ENCODE assay signal across 12 cellular contexts in genomic region chr20:62838511-62838910, GRCh38. TPM values are rescaled to one million over a fixed set of nuclear protein-coding genes. Genes with fewer than 3 reads are reported as not detected.
DNase-seq lines count a peak whose midpoint lies in the region; ATAC-seq, FAIRE-seq and TF ChIP-seq lines count a peak whose summit lies in the region.
"Had no signal": no experiment of that assay in that cellular context is flagged by ENCODE, and none has a peak within 500 bp of the region (broad histone marks: within the 10 kb centered on the region; RNA-seq: fewer than 3 reads in every experiment).

No MANE protein-coding gene starts in this region.

- H3K27ac ChIP-seq in OCI-LY1 (ENCODE audit: low read depth, low read length, poor library complexity, severe bottlenecking): peak overlapping the region; percentile 97
- peak overlapping the region; percentile 87 to 92 for H3K27ac ChIP-seq in small intestine (ENCODE audit: low read depth in 1 of 2, low read length in 1 of 2)

- no peaks in the 10 kb centered on the region for H3F3A ChIP-seq in OCI-LY1 (ENCODE audit: insufficient read depth, low read length)

- H3K4me3 ChIP-seq in OCI-LY1 (ENCODE audit: low read depth, low read length, poor library complexity, severe bottlenecking) (peak overlapping the region; percentile 46), small intestine (ENCODE audit: low read depth in 1 of 2, low read length in 2 of 2) (no peak overlapping the region)
- H3K4me3 ChIP-seq: breast epithelium had no signal

- no peak for FAIRE-seq in small intestine (lab: Jason Lieb, UNC)
- FAIRE-seq: G401.6, H54 had no signal

- H2AFZ ChIP-seq in OCI-LY1 (ENCODE audit: low read length): no peak overlapping the region

- ATAC-seq in HG02798 (IDR thresholded peaks at IDR 0.05; ENCODE audit: poor library complexity, unreplicated experiment) (peak; percentile 58), GM19455 (IDR thresholded peaks at IDR 0.05; ENCODE audit: unreplicated experiment) (no peak)

- no peak for TF ChIP-seq POLR2A in erythroblast (IDR thresholded peaks at IDR 0.05; ENCODE audit: low read length)

- no peaks in the 10 kb centered on the region for H3K79me2 ChIP-seq in OCI-LY1 (ENCODE audit: insufficient read depth, low read length)

- H3K9me2 ChIP-seq in OCI-LY1 (ENCODE audit: low read depth, low read length): no peaks in the 10 kb centered on the region

- peaks cover 11% of the 10 kb centered on the region; the same call in 1 of the 2 replicates for H3K36me3 ChIP-seq in OCI-LY1 (ENCODE audit: insufficient read depth, low read length)
- no peaks in the 10 kb centered on the region for H3K36me3 ChIP-seq in small intestine (ENCODE audit: control insufficient read depth in 2 of 2, insufficient read depth in 2 of 2, low read length in 2 of 2)
- H3K36me3 ChIP-seq: breast epithelium had no signal

- H3K27me3 ChIP-seq in OCI-LY1 (ENCODE audit: insufficient read depth, low read length): no peaks in the 10 kb centered on the region
- no peaks in the 10 kb centered on the region for H3K27me3 ChIP-seq in small intestine (ENCODE audit: control insufficient read depth in 2 of 2, insufficient read depth in 2 of 2, low read length in 2 of 2)
- H3K27me3 ChIP-seq: breast epithelium had no signal

- H3K9ac ChIP-seq in OCI-LY1 (ENCODE audit: low read length): peak overlapping the region; percentile 47

- H3K4me1 ChIP-seq in OCI-LY1 (ENCODE audit: insufficient read depth, low read length, severe bottlenecking) (peaks cover 28% of the 10 kb centered on the region), small intestine (ENCODE audit: control insufficient read depth in 2 of 2, insufficient read depth in 1 of 2, low read depth in 1 of 2, low read length in 1 of 2) (no peaks in the 10 kb centered on the region)
- H3K4me1 ChIP-seq: breast epithelium had no signal

- H4K20me1 ChIP-seq in OCI-LY1 (ENCODE audit: insufficient read depth, low read length): no peaks in the 10 kb centered on the region

- H3K9me3 ChIP-seq in OCI-LY1 (ENCODE audit: low read length) (no peaks in the 10 kb centered on the region), small intestine (ENCODE audit: control insufficient read depth, low read depth) (no peaks in the 10 kb centered on the region)
- H3K9me3 ChIP-seq: breast epithelium had no signal

- peak overlapping the region; percentile 72 for H3K4me2 ChIP-seq in OCI-LY1 (ENCODE audit: low read length)

- 13 to 60% (median 26%) methylated on average over 14 of the region's 14 CpGs for WGBS in small intestine, 3 donors

- DNase-seq in DMS53 (lab: John Stamatoyannopoulos, UW) (peak; percentile 75), DMS53 treated with DMSO at 0.1 percent for 48 hours (lab: John Stamatoyannopoulos, UW; ENCODE audit: unreplicated experiment) (no peak), small intestine (peak; percentile 94), ureter (ENCODE audit: low spot score) (no peak), erythroblast (lab: John Stamatoyannopoulos, UW) (no peak)
- DNase-seq: T-helper 1 cell had no signal

- no peak for TF ChIP-seq CTCF in OCI-LY1 (IDR thresholded peaks at IDR 0.05; ENCODE audit: low read length)

RNA-seq across cellular contexts. Expression of gene COL9A3, which starts 21.7 kb away (rescaled TPM):
- polyA plus RNA-seq in small intestine: 10 to 100 TPM in 1 of 3 donors, 1 to 10 TPM in 2; 5.1 to 12.7 (median 6.7) TPM
- 5.1 TPM for total RNA-seq in ureter

RNA-seq across cellular contexts. Expression of gene TCFL5, which starts 23.1 kb away (rescaled TPM):
- 1 to 10 TPM; 4.5 to 5.7 (median 4.7) TPM for polyA plus RNA-seq in small intestine
- 11.8 TPM for total RNA-seq in ureter

RNA-seq across cellular contexts. Expression of gene OGFR, which starts 33.9 kb away (rescaled TPM):
- polyA plus RNA-seq in small intestine: 10 to 100 TPM; 46.6 to 88.3 (median 85.9) TPM
- 42.0 TPM for total RNA-seq in ureter

RNA-seq across cellular contexts. Expression of gene MRGBP, which starts 42.2 kb away (rescaled TPM):
- 10 to 100 TPM; 13.2 to 17.0 (median 13.5) TPM for polyA plus RNA-seq in small intestine
- total RNA-seq in ureter: 6.3 TPM

Comparison
In these comparisons a context has a peak if more than half of its experiments do, and no peak if none do; other contexts are left out.
1. DNase-seq: peak in DMS53 (single experiment) and small intestine (single experiment); none in DMS53 treated with DMSO at 0.1 percent for 48 hours (single experiment), ureter (single experiment) and erythroblast (0 of 2).